In the genomic region with DNA sequence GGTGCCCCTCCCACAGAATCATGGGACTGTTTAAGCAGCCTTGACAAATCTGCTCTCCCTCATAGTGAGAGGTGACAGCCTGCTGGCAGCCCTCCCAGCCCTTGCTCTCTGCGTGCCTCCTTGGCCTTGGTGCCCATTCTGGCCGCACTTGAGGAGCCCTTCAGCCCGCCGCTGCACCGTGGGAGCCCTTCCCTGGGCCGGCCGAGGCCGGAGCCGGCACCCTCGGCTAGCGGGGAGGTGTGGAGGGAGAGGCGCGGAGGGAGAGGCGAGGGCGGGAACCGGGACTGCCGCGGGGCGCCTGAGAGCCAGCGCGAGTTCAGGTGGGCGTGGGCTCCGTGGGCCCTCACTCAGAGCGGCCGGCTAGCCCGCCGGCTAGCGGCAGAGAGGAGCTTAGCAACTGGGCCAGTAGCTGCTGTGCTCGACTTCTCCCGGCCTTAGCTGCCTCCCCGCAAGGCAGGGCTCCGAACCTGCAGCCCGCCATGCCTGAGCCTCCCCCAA, we compare ENCODE assay signal across 12 cellular contexts.
"Had no signal": no experiment of that assay in that cellular context is flagged by ENCODE, and none has a peak within 500 bp of the region (broad histone marks: within the 10 kb centered on the region; RNA-seq: fewer than 3 reads in every experiment).

No MANE protein-coding gene starts in this region.

- H3K4me3 Mint-ChIP-seq: activated CD4-positive, alpha-beta memory T cell treated with anti-CD3 and anti-CD28 coated beads, Interleukin-2, amount 10 ng/mL, durations not matched to agents 7 days and 5 days; activated CD4-positive, alpha-beta T cell treated with anti-CD3 and anti-CD28 coated beads for 36 hours; activated naive CD8-positive, alpha-beta T cell treated with anti-CD3 and anti-CD28 coated beads, Interleukin-2, amount 10 ng/mL, durations not matched to agents 7 days and 5 days; naive B cell; stimulated activated effector memory CD8-positive, alpha-beta T cell treated with anti-CD3 and anti-CD28 coated beads, Interleukin-12 subunit alpha, Interleukin-12 subunit beta, amount 100 ng/mL, for 72 hours; type B pancreatic cell had no signal

- H3K4me3 ChIP-seq: hepatocyte, lower lobe of right lung, smooth muscle cell had no signal

- ATAC-seq: activated CD4-positive, alpha-beta T cell treated with anti-CD3 and anti-CD28 coated beads for 36 hours; stimulated activated effector memory CD8-positive, alpha-beta T cell treated with anti-CD3 and anti-CD28 coated beads, Interleukin-12 subunit alpha, Interleukin-12 subunit beta, amount 100 ng/mL, for 72 hours had no signal

- H3K27ac Mint-ChIP-seq: activated CD4-positive, alpha-beta memory T cell treated with anti-CD3 and anti-CD28 coated beads, Interleukin-2, amount 10 ng/mL, durations not matched to agents 7 days and 5 days; activated CD4-positive, alpha-beta T cell treated with anti-CD3 and anti-CD28 coated beads for 36 hours; activated naive CD8-positive, alpha-beta T cell treated with anti-CD3 and anti-CD28 coated beads, Interleukin-2, amount 10 ng/mL, durations not matched to agents 7 days and 5 days; naive B cell; stimulated activated effector memory CD8-positive, alpha-beta T cell treated with anti-CD3 and anti-CD28 coated beads, Interleukin-12 subunit alpha, Interleukin-12 subunit beta, amount 100 ng/mL, for 72 hours; type B pancreatic cell had no signal

- H3K27me3 ChIP-seq: hepatocyte, neutrophil had no signal

- H3K36me3 ChIP-seq: lower lobe of right lung, neutrophil had no signal

- H3K9me3 ChIP-seq: lower lobe of right lung, neutrophil had no signal

- H3K4me1 Mint-ChIP-seq: activated CD4-positive, alpha-beta memory T cell treated with anti-CD3 and anti-CD28 coated beads, Interleukin-2, amount 10 ng/mL, durations not matched to agents 7 days and 5 days; activated CD4-positive, alpha-beta T cell treated with anti-CD3 and anti-CD28 coated beads for 36 hours; activated naive CD8-positive, alpha-beta T cell treated with anti-CD3 and anti-CD28 coated beads, Interleukin-2, amount 10 ng/mL, durations not matched to agents 7 days and 5 days; naive B cell; stimulated activated effector memory CD8-positive, alpha-beta T cell treated with anti-CD3 and anti-CD28 coated beads, Interleukin-12 subunit alpha, Interleukin-12 subunit beta, amount 100 ng/mL, for 72 hours had no signal

- H3K36me3 Mint-ChIP-seq: activated naive CD8-positive, alpha-beta T cell treated with anti-CD3 and anti-CD28 coated beads, Interleukin-2, amount 10 ng/mL, durations not matched to agents 7 days and 5 days; naive B cell; stimulated activated effector memory CD8-positive, alpha-beta T cell treated with anti-CD3 and anti-CD28 coated beads, Interleukin-12 subunit alpha, Interleukin-12 subunit beta, amount 100 ng/mL, for 72 hours; type B pancreatic cell had no signal

- H3K27ac ChIP-seq: hepatocyte, lower lobe of right lung, neutrophil had no signal

- H3K4me2 ChIP-seq: hepatocyte, smooth muscle cell had no signal

- H3K27me3 Mint-ChIP-seq: activated CD4-positive, alpha-beta memory T cell treated with anti-CD3 and anti-CD28 coated beads, Interleukin-2, amount 10 ng/mL, durations not matched to agents 7 days and 5 days; activated CD4-positive, alpha-beta T cell treated with anti-CD3 and anti-CD28 coated beads for 36 hours; activated naive CD8-positive, alpha-beta T cell treated with anti-CD3 and anti-CD28 coated beads, Interleukin-2, amount 10 ng/mL, durations not matched to agents 7 days and 5 days; naive B cell; type B pancreatic cell had no signal

- DNase-seq: activated CD4-positive, alpha-beta memory T cell treated with anti-CD3 and anti-CD28 coated beads, Interleukin-2, amount 10 ng/mL, durations not matched to agents 7 days and 5 days; activated CD4-positive, alpha-beta T cell treated with anti-CD3 and anti-CD28 coated beads for 36 hours; activated CD8-positive, alpha-beta memory T cell treated with anti-CD3 and anti-CD28 coated beads, Interleukin-2, amount 50 U/mL, for 4 hours; activated naive CD8-positive, alpha-beta T cell treated with anti-CD3 and anti-CD28 coated beads, Interleukin-2, amount 10 ng/mL, durations not matched to agents 7 days and 5 days; lower lobe of right lung; naive B cell; posterior cingulate gyrus had no signal

- H3K79me2 ChIP-seq: hepatocyte had no signal

- H2AFZ ChIP-seq: hepatocyte had no signal
